Comparison of ENCODE assay signal across 8 cellular contexts in genomic region chr17:44557653-44558285, GRCh38. TPM values are rescaled to one million over a fixed set of nuclear protein-coding genes. Genes with fewer than 3 reads are reported as not detected.
A peak's percentile ranks its signal among the peaks of the same experiment; 100 is the strongest.
DNase-seq lines count a peak whose midpoint lies in the region; ATAC-seq and TF ChIP-seq lines count a peak whose summit lies in the region.

No MANE protein-coding gene starts in this region.

- no peaks in the 10 kb centered on the region for H3K9me3 ChIP-seq in prostate gland

- DNase-seq in NCI-H146 treated with DMSO at 0.1 percent for 48 hours (lab: John Stamatoyannopoulos, UW; ENCODE audit: unreplicated experiment) = peak; percentile 3
- peak; percentile 27 for DNase-seq in activated T-helper 2 cell treated with anti-CD3 and anti-CD28 coated beads, Interferon-gamma antibody, Interleukin-2, Interleukin-4, amounts not matched to agents 10 μg/mL and 5 μg/mL and 100 μg/mL, durations not matched to agents 14 hours and 24 hours and 36 hours (ENCODE audit: low spot score)
- peak; percentile 56 for DNase-seq in glutamatergic neuron
- DNase-seq in prostate gland (ENCODE audit: low spot score) = no peak
- no peak for DNase-seq in NCI-H2107 treated with DMSO at 0.1 percent for 48 hours (lab: John Stamatoyannopoulos, UW; ENCODE audit: unreplicated experiment)
- no peak for DNase-seq in stimulated activated naive CD4-positive, alpha-beta T cell treated with Interleukin-2 at 50 U/mL for 16 hours (lab: John Stamatoyannopoulos, UW)

- no peaks in the 10 kb centered on the region for H3K36me3 ChIP-seq in prostate gland

- peaks cover 12% of the 10 kb centered on the region for H3K4me1 Mint-ChIP-seq in activated T-helper 2 cell treated with anti-CD3 and anti-CD28 coated beads, Interferon-gamma antibody, Interleukin-2, Interleukin-4, amounts not matched to agents 10 μg/mL and 5 μg/mL and 100 μg/mL, durations not matched to agents 14 hours and 24 hours and 36 hours (ENCODE audit: low read depth)
- peaks cover 10% of the 10 kb centered on the region for H3K4me1 Mint-ChIP-seq in glutamatergic neuron (ENCODE audit: low read depth, unreplicated experiment)

- H3K27ac Mint-ChIP-seq in activated T-helper 2 cell treated with anti-CD3 and anti-CD28 coated beads, Interferon-gamma antibody, Interleukin-2, Interleukin-4, amounts not matched to agents 10 μg/mL and 5 μg/mL and 100 μg/mL, durations not matched to agents 14 hours and 24 hours and 36 hours = peak overlapping the region; percentile 11
- no peak overlapping the region for H3K27ac Mint-ChIP-seq in glutamatergic neuron (ENCODE audit: unreplicated experiment)

- no peak for ATAC-seq in GM18873 (IDR thresholded peaks at IDR 0.05; ENCODE audit: low FRiP score, unreplicated experiment)

- no peaks in the 10 kb centered on the region for H3K4me1 ChIP-seq in prostate gland (replicated peaks)

- peak overlapping the region; percentile 48 for H3K27ac ChIP-seq in prostate gland

- H3K4me3 ChIP-seq in GM12875 (ENCODE audit: low read depth, low read length) = peak overlapping the region; percentile 66
- H3K4me3 ChIP-seq in prostate gland = peak overlapping the region; percentile 38 to 46

- TF ChIP-seq POLR2A in prostate gland (IDR thresholded peaks at IDR 0.05) = no peak

- peaks cover 2% of the 10 kb centered on the region for H3K36me3 Mint-ChIP-seq in activated T-helper 2 cell treated with anti-CD3 and anti-CD28 coated beads, Interferon-gamma antibody, Interleukin-2, Interleukin-4, amounts not matched to agents 10 μg/mL and 5 μg/mL and 100 μg/mL, durations not matched to agents 14 hours and 24 hours and 36 hours (ENCODE audit: low read depth)
- H3K36me3 Mint-ChIP-seq in glutamatergic neuron (ENCODE audit: unreplicated experiment) = no peaks in the 10 kb centered on the region

- peaks cover 5% of the 10 kb centered on the region for H3K27me3 ChIP-seq in prostate gland (replicated peaks; ENCODE audit: insufficient read depth)

- no peaks in the 10 kb centered on the region for H3K9me3 Mint-ChIP-seq in activated T-helper 2 cell treated with anti-CD3 and anti-CD28 coated beads, Interferon-gamma antibody, Interleukin-2, Interleukin-4, amounts not matched to agents 10 μg/mL and 5 μg/mL and 100 μg/mL, durations not matched to agents 14 hours and 24 hours and 36 hours
- H3K9me3 Mint-ChIP-seq in glutamatergic neuron (ENCODE audit: unreplicated experiment) = peaks cover 16% of the 10 kb centered on the region

- peaks cover 73% of the 10 kb centered on the region for H3K27me3 Mint-ChIP-seq in activated T-helper 2 cell treated with anti-CD3 and anti-CD28 coated beads, Interferon-gamma antibody, Interleukin-2, Interleukin-4, amounts not matched to agents 10 μg/mL and 5 μg/mL and 100 μg/mL, durations not matched to agents 14 hours and 24 hours and 36 hours (ENCODE audit: low read depth)
- peaks cover 29% of the 10 kb centered on the region for H3K27me3 Mint-ChIP-seq in glutamatergic neuron (ENCODE audit: unreplicated experiment)

- peak overlapping the region; percentile 81 for H3K4me3 Mint-ChIP-seq in activated T-helper 2 cell treated with anti-CD3 and anti-CD28 coated beads, Interferon-gamma antibody, Interleukin-2, Interleukin-4, amounts not matched to agents 10 μg/mL and 5 μg/mL and 100 μg/mL, durations not matched to agents 14 hours and 24 hours and 36 hours (ENCODE audit: low read depth)
- H3K4me3 Mint-ChIP-seq in glutamatergic neuron (ENCODE audit: unreplicated experiment) = peak overlapping the region; percentile 89

- intact Hi-C loops in activated T-helper 2 cell treated with anti-CD3 and anti-CD28 coated beads, Interferon-gamma antibody, Interleukin-2, Interleukin-4, amounts not matched to agents 10 μg/mL and 5 μg/mL and 100 μg/mL, durations not matched to agents 14 hours and 24 hours and 36 hours (cut with micrococcal nuclease) = loop anchor here (5.0 kb wide), 1 partner anchor 100 kb away; the partner anchor contains the start of gene MEIOC
- intact Hi-C loops in prostate gland (cut with DNase I) = no loop called here

- WGBS in prostate gland = under 1% methylated on average over 56 of the region's 69 CpGs

- TF ChIP-seq CTCF in GM12875 (IDR thresholded peaks at IDR 0.05; ENCODE audit: borderline replicate concordance, insufficient read depth, low read depth, low read length) (no peak), glutamatergic neuron (IDR thresholded peaks at IDR 0.05; ENCODE audit: partially characterized antibody, unreplicated experiment) (no peak), prostate gland (IDR thresholded peaks at IDR 0.05) (no peak)

RNA-seq across cellular contexts. Expression of gene FZD2, which starts 0.5 kb away (rescaled TPM):
- total RNA-seq in activated T-helper 2 cell treated with anti-CD3 and anti-CD28 coated beads, Interferon-gamma antibody, Interleukin-2, Interleukin-4, amounts not matched to agents 10 μg/mL and 5 μg/mL and 100 μg/mL, durations not matched to agents 14 hours and 24 hours and 36 hours = 0.53 and 0.57 TPM in 2 replicates
- total RNA-seq in glutamatergic neuron (ENCODE audit: unreplicated experiment) (1.3 TPM), prostate gland (10 to 100 TPM in 1 of 2 donors, 1 to 10 TPM in 1; 3.3 to 10.1 TPM)

RNA-seq across cellular contexts. Expression of gene GPATCH8, which starts 54.6 kb away (rescaled TPM):
- 44.7 and 49.6 TPM in 2 replicates for total RNA-seq in activated T-helper 2 cell treated with anti-CD3 and anti-CD28 coated beads, Interferon-gamma antibody, Interleukin-2, Interleukin-4, amounts not matched to agents 10 μg/mL and 5 μg/mL and 100 μg/mL, durations not matched to agents 14 hours and 24 hours and 36 hours
- 62.6 TPM for total RNA-seq in glutamatergic neuron (ENCODE audit: unreplicated experiment)
- total RNA-seq in prostate gland = 10 to 100 TPM; 25.2 to 42.8 TPM

Comparison
In these comparisons a context has a peak if more than half of its experiments do, and no peak if none do; other contexts are left out.
1. DNase-seq: peak in NCI-H146 treated with DMSO at 0.1 percent for 48 hours (single experiment), activated T-helper 2 cell treated with anti-CD3 and anti-CD28 coated beads, Interferon-gamma antibody, Interleukin-2, Interleukin-4, amounts not matched to agents 10 μg/mL and 5 μg/mL and 100 μg/mL, durations not matched to agents 14 hours and 24 hours and 36 hours (single experiment) and glutamatergic neuron (single experiment); none in prostate gland (single experiment), NCI-H2107 treated with DMSO at 0.1 percent for 48 hours (single experiment) and stimulated activated naive CD4-positive, alpha-beta T cell treated with Interleukin-2 at 50 U/mL for 16 hours (single experiment).